In the genomic region with DNA sequence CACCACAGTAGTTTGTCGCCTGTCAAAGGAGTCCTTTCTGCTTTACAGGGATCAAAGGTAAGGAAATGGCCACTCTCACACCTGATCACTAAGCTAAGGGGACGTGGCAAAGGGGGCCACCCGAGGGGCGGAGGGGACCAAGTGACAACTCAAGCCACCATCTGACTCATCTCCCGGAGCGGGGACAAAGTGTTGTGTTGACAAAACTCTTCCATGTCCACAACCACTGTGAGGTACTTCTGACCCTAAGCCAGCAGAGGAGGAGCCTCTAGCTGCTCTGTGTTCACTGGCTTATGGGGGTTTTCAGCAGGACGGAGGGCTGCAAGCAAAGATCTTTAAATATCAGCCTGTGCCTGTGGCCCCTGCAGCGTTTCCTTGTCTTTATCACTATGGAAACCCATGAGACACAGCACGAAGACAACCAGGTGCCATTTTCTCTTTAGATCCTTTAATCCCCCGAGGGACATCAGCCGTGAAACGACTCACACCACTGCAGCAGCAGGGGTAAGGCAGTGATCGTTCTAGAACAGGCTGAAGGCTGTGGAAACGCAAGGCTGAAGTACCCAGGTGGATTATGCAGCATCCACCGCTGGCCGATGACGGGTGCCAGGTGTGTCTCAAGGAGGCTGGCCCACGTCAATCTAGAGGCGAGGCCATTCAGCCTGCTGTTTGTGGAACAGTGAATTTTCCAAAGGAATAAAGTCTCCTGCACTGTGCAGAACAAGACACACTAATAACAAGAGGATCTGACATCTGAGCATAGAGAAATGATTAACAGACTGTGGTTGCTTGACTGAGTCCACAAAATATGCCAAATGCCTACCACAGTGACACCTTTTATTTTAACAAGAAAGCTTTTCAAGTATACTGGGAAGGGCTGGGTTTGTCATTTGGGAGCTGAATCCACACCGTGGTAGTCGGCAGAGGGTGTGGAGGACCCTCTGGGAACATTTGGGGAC, we compare ENCODE assay signal across 1 cellular context.
A peak's percentile ranks its signal among the peaks of the same experiment; 100 is the strongest.
TF ChIP-seq lines count a peak whose summit lies in the region.

No MANE protein-coding gene starts in this region.

TF ChIP-seq in HepG2, 621 proteins besides CTCF, POLR2A, EP300 and RAD21 (continued from another document and continues in another):
- TF ChIP-seq ASH2L (IDR thresholded peaks at IDR 0.05; ENCODE audit: insufficient read length, low read depth, low read length), result peak; percentile 70
- no peak for TF ChIP-seq ZNF775 (CRISPR knock-in tag; IDR thresholded peaks at IDR 0.05; ENCODE audit: borderline replicate concordance)
- no peak for TF ChIP-seq CCAR2 (optimal IDR thresholded peaks at IDR 0.05; ENCODE audit: low read depth, low read length)
- TF ChIP-seq, protein P1, sequence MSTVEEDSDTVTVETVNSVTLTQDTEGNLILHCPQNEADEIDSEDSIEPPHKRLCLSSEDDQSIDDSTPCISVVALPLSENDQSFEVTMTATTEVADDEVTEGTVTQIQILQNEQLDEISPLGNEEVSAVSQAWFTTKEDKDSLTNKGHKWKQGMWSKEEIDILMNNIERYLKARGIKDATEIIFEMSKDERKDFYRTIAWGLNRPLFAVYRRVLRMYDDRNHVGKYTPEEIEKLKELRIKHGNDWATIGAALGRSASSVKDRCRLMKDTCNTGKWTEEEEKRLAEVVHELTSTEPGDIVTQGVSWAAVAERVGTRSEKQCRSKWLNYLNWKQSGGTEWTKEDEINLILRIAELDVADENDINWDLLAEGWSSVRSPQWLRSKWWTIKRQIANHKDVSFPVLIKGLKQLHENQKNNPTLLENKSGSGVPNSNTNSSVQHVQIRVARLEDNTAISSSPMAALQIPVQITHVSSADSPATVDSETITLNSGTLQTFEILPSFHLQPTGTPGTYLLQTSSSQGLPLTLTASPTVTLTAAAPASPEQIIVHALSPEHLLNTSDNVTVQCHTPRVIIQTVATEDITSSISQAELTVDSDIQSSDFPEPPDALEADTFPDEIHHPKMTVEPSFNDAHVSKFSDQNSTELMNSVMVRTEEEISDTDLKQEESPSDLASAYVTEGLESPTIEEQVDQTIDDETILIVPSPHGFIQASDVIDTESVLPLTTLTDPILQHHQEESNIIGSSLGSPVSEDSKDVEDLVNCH (CRISPR knock-in tag; IDR thresholded peaks at IDR 0.05), result no peak
- TF ChIP-seq ZNF235 (CRISPR knock-in tag; IDR thresholded peaks at IDR 0.05; ENCODE audit: borderline replicate concordance), result no peak
- TF ChIP-seq, protein P2, sequence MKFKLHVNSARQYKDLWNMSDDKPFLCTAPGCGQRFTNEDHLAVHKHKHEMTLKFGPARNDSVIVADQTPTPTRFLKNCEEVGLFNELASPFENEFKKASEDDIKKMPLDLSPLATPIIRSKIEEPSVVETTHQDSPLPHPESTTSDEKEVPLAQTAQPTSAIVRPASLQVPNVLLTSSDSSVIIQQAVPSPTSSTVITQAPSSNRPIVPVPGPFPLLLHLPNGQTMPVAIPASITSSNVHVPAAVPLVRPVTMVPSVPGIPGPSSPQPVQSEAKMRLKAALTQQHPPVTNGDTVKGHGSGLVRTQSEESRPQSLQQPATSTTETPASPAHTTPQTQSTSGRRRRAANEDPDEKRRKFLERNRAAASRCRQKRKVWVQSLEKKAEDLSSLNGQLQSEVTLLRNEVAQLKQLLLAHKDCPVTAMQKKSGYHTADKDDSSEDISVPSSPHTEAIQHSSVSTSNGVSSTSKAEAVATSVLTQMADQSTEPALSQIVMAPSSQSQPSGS (CRISPR knock-in tag; IDR thresholded peaks at IDR 0.05), result 0 out of 2 replicates have a peak, but pooled peaks have one; percentile 21
- TF ChIP-seq FOXJ3 (CRISPR knock-in tag; IDR thresholded peaks at IDR 0.05; ENCODE audit: borderline replicate concordance), result 0 out of 2 replicates have a peak, but pooled peaks have one; percentile 51
- TF ChIP-seq FOXK2 (IDR thresholded peaks at IDR 0.05), result no peak
- TF ChIP-seq, protein P3, sequence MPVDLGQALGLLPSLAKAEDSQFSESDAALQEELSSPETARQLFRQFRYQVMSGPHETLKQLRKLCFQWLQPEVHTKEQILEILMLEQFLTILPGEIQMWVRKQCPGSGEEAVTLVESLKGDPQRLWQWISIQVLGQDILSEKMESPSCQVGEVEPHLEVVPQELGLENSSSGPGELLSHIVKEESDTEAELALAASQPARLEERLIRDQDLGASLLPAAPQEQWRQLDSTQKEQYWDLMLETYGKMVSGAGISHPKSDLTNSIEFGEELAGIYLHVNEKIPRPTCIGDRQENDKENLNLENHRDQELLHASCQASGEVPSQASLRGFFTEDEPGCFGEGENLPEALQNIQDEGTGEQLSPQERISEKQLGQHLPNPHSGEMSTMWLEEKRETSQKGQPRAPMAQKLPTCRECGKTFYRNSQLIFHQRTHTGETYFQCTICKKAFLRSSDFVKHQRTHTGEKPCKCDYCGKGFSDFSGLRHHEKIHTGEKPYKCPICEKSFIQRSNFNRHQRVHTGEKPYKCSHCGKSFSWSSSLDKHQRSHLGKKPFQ (CRISPR knock-in tag; IDR thresholded peaks at IDR 0.05; ENCODE audit: insufficient replicate concordance), result no peak
- TF ChIP-seq, protein P4, sequence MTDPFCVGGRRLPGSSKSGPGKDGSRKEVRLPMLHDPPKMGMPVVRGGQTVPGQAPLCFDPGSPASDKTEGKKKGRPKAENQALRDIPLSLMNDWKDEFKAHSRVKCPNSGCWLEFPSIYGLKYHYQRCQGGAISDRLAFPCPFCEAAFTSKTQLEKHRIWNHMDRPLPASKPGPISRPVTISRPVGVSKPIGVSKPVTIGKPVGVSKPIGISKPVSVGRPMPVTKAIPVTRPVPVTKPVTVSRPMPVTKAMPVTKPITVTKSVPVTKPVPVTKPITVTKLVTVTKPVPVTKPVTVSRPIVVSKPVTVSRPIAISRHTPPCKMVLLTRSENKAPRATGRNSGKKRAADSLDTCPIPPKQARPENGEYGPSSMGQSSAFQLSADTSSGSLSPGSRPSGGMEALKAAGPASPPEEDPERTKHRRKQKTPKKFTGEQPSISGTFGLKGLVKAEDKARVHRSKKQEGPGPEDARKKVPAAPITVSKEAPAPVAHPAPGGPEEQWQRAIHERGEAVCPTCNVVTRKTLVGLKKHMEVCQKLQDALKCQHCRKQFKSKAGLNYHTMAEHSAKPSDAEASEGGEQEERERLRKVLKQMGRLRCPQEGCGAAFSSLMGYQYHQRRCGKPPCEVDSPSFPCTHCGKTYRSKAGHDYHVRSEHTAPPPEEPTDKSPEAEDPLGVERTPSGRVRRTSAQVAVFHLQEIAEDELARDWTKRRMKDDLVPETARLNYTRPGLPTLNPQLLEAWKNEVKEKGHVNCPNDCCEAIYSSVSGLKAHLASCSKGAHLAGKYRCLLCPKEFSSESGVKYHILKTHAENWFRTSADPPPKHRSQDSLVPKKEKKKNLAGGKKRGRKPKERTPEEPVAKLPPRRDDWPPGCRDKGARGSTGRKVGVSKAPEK (CRISPR knock-in tag; IDR thresholded peaks at IDR 0.05; ENCODE audit: borderline replicate concordance), result no peak
- no peak for TF ChIP-seq ZNF766 (CRISPR knock-in tag; IDR thresholded peaks at IDR 0.05; ENCODE audit: borderline replicate concordance)
- TF ChIP-seq ARNT (IDR thresholded peaks at IDR 0.05), result no peak
- no peak for TF ChIP-seq MEIS2 (CRISPR knock-in tag; IDR thresholded peaks at IDR 0.05)
- peak; percentile 70 for TF ChIP-seq ZNF644 (CRISPR knock-in tag; IDR thresholded peaks at IDR 0.05; ENCODE audit: low read depth)
- TF ChIP-seq NFKB2 (CRISPR knock-in tag; IDR thresholded peaks at IDR 0.05; ENCODE audit: borderline replicate concordance), result peak; percentile 49; the same call in 1 of the 2 replicates
- TF ChIP-seq RBM39 (IDR thresholded peaks at IDR 0.05; ENCODE audit: low read depth, low read length, poor library complexity, severe bottlenecking), result no peak
- no peak for TF ChIP-seq ZNF674 (CRISPR knock-in tag; IDR thresholded peaks at IDR 0.05; ENCODE audit: low read depth)
- TF ChIP-seq, protein P5, sequence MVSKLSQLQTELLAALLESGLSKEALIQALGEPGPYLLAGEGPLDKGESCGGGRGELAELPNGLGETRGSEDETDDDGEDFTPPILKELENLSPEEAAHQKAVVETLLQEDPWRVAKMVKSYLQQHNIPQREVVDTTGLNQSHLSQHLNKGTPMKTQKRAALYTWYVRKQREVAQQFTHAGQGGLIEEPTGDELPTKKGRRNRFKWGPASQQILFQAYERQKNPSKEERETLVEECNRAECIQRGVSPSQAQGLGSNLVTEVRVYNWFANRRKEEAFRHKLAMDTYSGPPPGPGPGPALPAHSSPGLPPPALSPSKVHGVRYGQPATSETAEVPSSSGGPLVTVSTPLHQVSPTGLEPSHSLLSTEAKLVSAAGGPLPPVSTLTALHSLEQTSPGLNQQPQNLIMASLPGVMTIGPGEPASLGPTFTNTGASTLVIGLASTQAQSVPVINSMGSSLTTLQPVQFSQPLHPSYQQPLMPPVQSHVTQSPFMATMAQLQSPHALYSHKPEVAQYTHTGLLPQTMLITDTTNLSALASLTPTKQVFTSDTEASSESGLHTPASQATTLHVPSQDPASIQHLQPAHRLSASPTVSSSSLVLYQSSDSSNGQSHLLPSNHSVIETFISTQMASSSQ (IDR thresholded peaks at IDR 0.05; ENCODE audit: low read depth), result no peak
- TF ChIP-seq, protein P5 (CRISPR knock-in tag; IDR thresholded peaks at IDR 0.05; ENCODE audit: borderline replicate concordance), result no peak
- no peak for TF ChIP-seq ZMYM2 (CRISPR knock-in tag; IDR thresholded peaks at IDR 0.05)
- TF ChIP-seq IRF2 (CRISPR knock-in tag; IDR thresholded peaks at IDR 0.05), result no peak
- TF ChIP-seq ZNF567 (CRISPR knock-in tag; IDR thresholded peaks at IDR 0.05; ENCODE audit: borderline replicate concordance), result no peak
- no peak for TF ChIP-seq PHF20 (CRISPR knock-in tag; IDR thresholded peaks at IDR 0.05)
- TF ChIP-seq MTA3 (CRISPR knock-in tag; IDR thresholded peaks at IDR 0.05), result no peak
- TF ChIP-seq ZNF484 (CRISPR knock-in tag; IDR thresholded peaks at IDR 0.05; ENCODE audit: borderline replicate concordance, low read depth), result no peak
- no peak for TF ChIP-seq FIP1L1 (IDR thresholded peaks at IDR 0.05; ENCODE audit: borderline replicate concordance, insufficient read depth, low read depth, low read length)
- TF ChIP-seq, protein P6, sequence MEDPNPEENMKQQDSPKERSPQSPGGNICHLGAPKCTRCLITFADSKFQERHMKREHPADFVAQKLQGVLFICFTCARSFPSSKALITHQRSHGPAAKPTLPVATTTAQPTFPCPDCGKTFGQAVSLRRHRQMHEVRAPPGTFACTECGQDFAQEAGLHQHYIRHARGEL (CRISPR knock-in tag; IDR thresholded peaks at IDR 0.05), result no peak
- TF ChIP-seq NR3C1 (CRISPR knock-in tag; IDR thresholded peaks at IDR 0.05), result no peak
- TF ChIP-seq, protein P7, sequence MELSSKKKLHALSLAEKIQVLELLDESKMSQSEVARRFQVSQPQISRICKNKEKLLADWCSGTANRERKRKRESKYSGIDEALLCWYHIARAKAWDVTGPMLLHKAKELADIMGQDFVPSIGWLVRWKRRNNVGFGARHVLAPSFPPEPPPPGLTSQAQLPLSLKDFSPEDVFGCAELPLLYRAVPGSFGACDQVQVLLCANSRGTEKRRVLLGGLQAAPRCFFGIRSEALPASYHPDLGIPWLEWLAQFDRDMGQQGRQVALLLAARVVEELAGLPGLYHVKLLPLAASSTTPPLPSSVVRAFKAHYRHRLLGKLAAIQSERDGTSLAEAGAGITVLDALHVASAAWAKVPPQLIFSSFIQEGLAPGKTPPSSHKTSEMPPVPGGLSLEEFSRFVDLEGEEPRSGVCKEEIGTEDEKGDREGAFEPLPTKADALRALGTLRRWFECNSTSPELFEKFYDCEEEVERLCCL (CRISPR knock-in tag; IDR thresholded peaks at IDR 0.05; ENCODE audit: borderline replicate concordance), result no peak
- TF ChIP-seq, protein P8, sequence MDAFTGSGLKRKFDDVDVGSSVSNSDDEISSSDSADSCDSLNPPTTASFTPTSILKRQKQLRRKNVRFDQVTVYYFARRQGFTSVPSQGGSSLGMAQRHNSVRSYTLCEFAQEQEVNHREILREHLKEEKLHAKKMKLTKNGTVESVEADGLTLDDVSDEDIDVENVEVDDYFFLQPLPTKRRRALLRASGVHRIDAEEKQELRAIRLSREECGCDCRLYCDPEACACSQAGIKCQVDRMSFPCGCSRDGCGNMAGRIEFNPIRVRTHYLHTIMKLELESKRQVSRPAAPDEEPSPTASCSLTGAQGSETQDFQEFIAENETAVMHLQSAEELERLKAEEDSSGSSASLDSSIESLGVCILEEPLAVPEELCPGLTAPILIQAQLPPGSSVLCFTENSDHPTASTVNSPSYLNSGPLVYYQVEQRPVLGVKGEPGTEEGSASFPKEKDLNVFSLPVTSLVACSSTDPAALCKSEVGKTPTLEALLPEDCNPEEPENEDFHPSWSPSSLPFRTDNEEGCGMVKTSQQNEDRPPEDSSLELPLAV (CRISPR knock-in tag; conservative IDR thresholded peaks at IDR 0.05; ENCODE audit: low read depth), result no peak
- no peak for TF ChIP-seq KDM5A (IDR thresholded peaks at IDR 0.05; ENCODE audit: borderline replicate concordance, low read length)
- no peak for TF ChIP-seq MAF1 (CRISPR knock-in tag; IDR thresholded peaks at IDR 0.05; ENCODE audit: borderline replicate concordance)
- no peak for TF ChIP-seq NFIB (CRISPR knock-in tag; IDR thresholded peaks at IDR 0.05; ENCODE audit: borderline replicate concordance)
- TF ChIP-seq MAFK (conservative IDR thresholded peaks at IDR 0.05 in 1 of 2, IDR thresholded peaks at IDR 0.05 in 1 of 2; ENCODE audit: low read length in 2 of 2), result peak in 1 of 2 experiments; percentile 21; a peak in 1 of 4 replicates
- TF ChIP-seq ZNF678 (CRISPR knock-in tag; IDR thresholded peaks at IDR 0.05), result no peak
- TF ChIP-seq U2AF1 (optimal IDR thresholded peaks at IDR 0.05; ENCODE audit: low read depth, low read length), result no peak
- TF ChIP-seq AGO2 (optimal IDR thresholded peaks at IDR 0.05; ENCODE audit: low read depth, low read length), result no peak
- TF ChIP-seq ZNF431 (CRISPR knock-in tag; IDR thresholded peaks at IDR 0.05; ENCODE audit: borderline replicate concordance, low read depth), result no peak
- TF ChIP-seq, protein P9, sequence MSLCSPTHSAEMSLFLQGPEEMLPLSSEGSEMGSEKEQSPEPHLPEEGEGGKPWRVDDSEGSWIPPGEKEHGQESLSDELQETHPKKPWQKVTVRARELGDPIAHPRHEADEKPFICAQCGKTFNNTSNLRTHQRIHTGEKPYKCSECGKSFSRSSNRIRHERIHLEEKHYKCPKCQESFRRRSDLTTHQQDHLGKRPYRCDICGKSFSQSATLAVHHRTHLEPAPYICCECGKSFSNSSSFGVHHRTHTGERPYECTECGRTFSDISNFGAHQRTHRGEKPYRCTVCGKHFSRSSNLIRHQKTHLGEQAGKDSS (CRISPR knock-in tag; IDR thresholded peaks at IDR 0.05; ENCODE audit: borderline replicate concordance, low read depth), result no peak
- TF ChIP-seq FOSL1 (CRISPR knock-in tag; IDR thresholded peaks at IDR 0.05; ENCODE audit: borderline replicate concordance), result peak; percentile 65; the same call in 1 of the 2 replicates
- peak; percentile 85 for TF ChIP-seq TBX2 (CRISPR knock-in tag; IDR thresholded peaks at IDR 0.05; ENCODE audit: borderline replicate concordance)
- no peak for TF ChIP-seq SRY (CRISPR knock-in tag; IDR thresholded peaks at IDR 0.05)
- no peak for TF ChIP-seq POLR2G (IDR thresholded peaks at IDR 0.05; ENCODE audit: low read depth, low read length)
